In genomic region chr7:37267251-37267650, GRCh38 we compare ENCODE assay signal across 18 cellular contexts.
DNase-seq lines count a peak whose midpoint lies in the region; ATAC-seq, FAIRE-seq and TF ChIP-seq lines count a peak whose summit lies in the region.
"Had no signal": no experiment of that assay in that cellular context is flagged by ENCODE, and none has a peak within 500 bp of the region (broad histone marks: within the 10 kb centered on the region; RNA-seq: fewer than 3 reads in every experiment).

No MANE protein-coding gene starts in this region.

- no peaks in the 10 kb centered on the region for H3K9me3 ChIP-seq in CD4-positive, CD25-positive, alpha-beta regulatory T cell (ENCODE audit: control insufficient read depth in 2 of 2, low read length in 2 of 2)
- H3K9me3 ChIP-seq in CD4-positive, alpha-beta T cell (ENCODE audit: control insufficient read depth, low read length), result no peaks in the 10 kb centered on the region
- no peaks in the 10 kb centered on the region for H3K9me3 ChIP-seq in left lung
- H3K9me3 ChIP-seq in kidney (ENCODE audit: control insufficient read depth in 1 of 2, low read length in 2 of 2), result no peaks in the 10 kb centered on the region

- ATAC-seq in CD4-positive, CD25-positive, alpha-beta regulatory T cell (ENCODE audit: low read depth in 2 of 2), result no peak
- no peak for ATAC-seq in CD4-positive, alpha-beta T cell (ENCODE audit: poor library complexity)
- ATAC-seq in left lung, result no peak

- H3K4me3 Mint-ChIP-seq in CD4-positive, CD25-positive, alpha-beta regulatory T cell, result no peak overlapping the region
- no peak overlapping the region for H3K4me3 Mint-ChIP-seq in CD4-positive, alpha-beta T cell
- H3K4me3 Mint-ChIP-seq: CD4-positive, alpha-beta memory T cell had no signal

- no peaks in the 10 kb centered on the region for H3K27me3 Mint-ChIP-seq in CD4-positive, CD25-positive, alpha-beta regulatory T cell
- no peaks in the 10 kb centered on the region for H3K27me3 Mint-ChIP-seq in CD4-positive, alpha-beta T cell
- H3K27me3 Mint-ChIP-seq: CD4-positive, alpha-beta memory T cell had no signal

- peaks cover 5% of the 10 kb centered on the region for H3K4me1 ChIP-seq in CD4-positive, CD25-positive, alpha-beta regulatory T cell (ENCODE audit: control insufficient read depth, insufficient read depth, low read length, poor library complexity, severe bottlenecking)
- H3K4me1 ChIP-seq in left lung (peaks cover 0 to 13% of the 10 kb centered on the region in 2 donors), kidney (ENCODE audit: control insufficient read depth in 1 of 2, insufficient read depth in 1 of 2, low read depth in 1 of 2, low read length in 2 of 2) (no peaks in the 10 kb centered on the region)

- H3K36me3 ChIP-seq in CD4-positive, CD25-positive, alpha-beta regulatory T cell (ENCODE audit: control insufficient read depth, insufficient read depth, low read length), result peaks cover 16% of the 10 kb centered on the region
- H3K36me3 ChIP-seq in left lung, result peaks cover 0 to 3% of the 10 kb centered on the region in 2 donors
- H3K36me3 ChIP-seq in kidney (ENCODE audit: control insufficient read depth in 1 of 2, insufficient read depth in 2 of 2, low read length in 2 of 2), result no peaks in the 10 kb centered on the region

- intact Hi-C loops in CD4-positive, alpha-beta T cell (cut with DNase I, micrococcal nuclease), result no loop called here
- intact Hi-C loops in dorsolateral prefrontal cortex (cut with DNase I), result no loop called here
- intact Hi-C loops in left lung (cut with DNase I), result no loop called here
- intact Hi-C loops in kidney (cut with DNase I), result no loop called here

- no peak for DNase-seq in CD4-positive, CD25-positive, alpha-beta regulatory T cell
- no peak for DNase-seq in CD4-positive, alpha-beta T cell
- DNase-seq in dorsolateral prefrontal cortex, result no peak
- DNase-seq in substantia nigra (lab: John Stamatoyannopoulos, UW), result no peak
- DNase-seq in left lung, result no peak
- DNase-seq in GOT3 (lab: John Stamatoyannopoulos, UW), result no peak
- DNase-seq in kidney, result no peak
- DNase-seq: C1 segment of cervical spinal cord; Calu3; CD4-positive, alpha-beta memory T cell; COR-L47; DMS53; DMS79 treated with DMSO at 0.1 percent for 48 hours; GF-D8; H7; HCEC 1CT had no signal

- no peak for FAIRE-seq in kidney (lab: Jason Lieb, UNC)
- FAIRE-seq: GM12891, H1 had no signal

- TF ChIP-seq CTCF in CD4-positive, alpha-beta T cell (IDR thresholded peaks at IDR 0.05), result no peak
- TF ChIP-seq CTCF in dorsolateral prefrontal cortex (IDR thresholded peaks at IDR 0.05 in 54 of 56, conservative IDR thresholded peaks at IDR 0.05 in 2 of 56; ENCODE audit: low read depth in 1 of 56, partially characterized antibody in 56 of 56) (no peak), left lung (IDR thresholded peaks at IDR 0.05) (no peak), kidney (IDR thresholded peaks at IDR 0.05; ENCODE audit: borderline replicate concordance, extremely low read depth, insufficient read depth) (no peak)

- no peak overlapping the region for H3K27ac ChIP-seq in CD4-positive, CD25-positive, alpha-beta regulatory T cell (ENCODE audit: insufficient read depth, low read length, poor library complexity, severe bottlenecking)
- no peak overlapping the region for H3K27ac ChIP-seq in CD4-positive, alpha-beta T cell (ENCODE audit: low read depth, low read length)
- H3K27ac ChIP-seq in dorsolateral prefrontal cortex, result peak overlapping the region in 43 of 59 donors; percentile 0 to 100 (median 79)
- H3K27ac ChIP-seq in substantia nigra (ENCODE audit: low read depth, low read length, poor library complexity, severe bottlenecking), result peak overlapping the region; percentile 55
- H3K27ac ChIP-seq in left lung, result no peak overlapping the region
- H3K27ac ChIP-seq in kidney (ENCODE audit: low read depth in 2 of 2, low read length in 2 of 2), result no peak overlapping the region

- POLR2A ChIA-PET in CD4-positive, alpha-beta T cell (lab: Charles Lee), result no interaction called here

- peaks cover 23% of the 10 kb centered on the region for H3K36me3 Mint-ChIP-seq in CD4-positive, CD25-positive, alpha-beta regulatory T cell
- peaks cover 55% of the 10 kb centered on the region for H3K36me3 Mint-ChIP-seq in CD4-positive, alpha-beta T cell (ENCODE audit: low read depth)

- peak overlapping the region in 2 of 3 donors; percentile 34 to 61 for H3K27ac Mint-ChIP-seq in CD4-positive, CD25-positive, alpha-beta regulatory T cell
- peak overlapping the region; percentile 54 for H3K27ac Mint-ChIP-seq in CD4-positive, alpha-beta T cell

- CTCF ChIA-PET in CD4-positive, alpha-beta T cell (lab: Charles Lee), result interaction anchor here (1.0 to 1.1 kb wide), 2 partner anchors 24 to 182 kb away, joined by 3 read pairs; partner anchors contain the start of gene ELMO1

- H3K9me3 Mint-ChIP-seq in CD4-positive, CD25-positive, alpha-beta regulatory T cell, result no peaks in the 10 kb centered on the region
- H3K9me3 Mint-ChIP-seq in CD4-positive, alpha-beta T cell, result no peaks in the 10 kb centered on the region

- H3K27me3 ChIP-seq in CD4-positive, CD25-positive, alpha-beta regulatory T cell (ENCODE audit: control insufficient read depth, insufficient read depth, low read length), result no peaks in the 10 kb centered on the region
- no peaks in the 10 kb centered on the region for H3K27me3 ChIP-seq in CD4-positive, alpha-beta T cell (ENCODE audit: control insufficient read depth, insufficient read depth, low read length)
- no peaks in the 10 kb centered on the region for H3K27me3 ChIP-seq in dorsolateral prefrontal cortex
- H3K27me3 ChIP-seq in left lung, result no peaks in the 10 kb centered on the region

- H3K9ac ChIP-seq in kidney (ENCODE audit: low read length in 2 of 2), result no peak overlapping the region

- H3K4me3 ChIP-seq in CD4-positive, CD25-positive, alpha-beta regulatory T cell (ENCODE audit: low read depth, low read length), result no peak overlapping the region
- H3K4me3 ChIP-seq in dorsolateral prefrontal cortex (no peak overlapping the region), left lung (no peak overlapping the region), kidney (ENCODE audit: low read length in 2 of 2) (no peak overlapping the region)

- H3K4me1 Mint-ChIP-seq in CD4-positive, CD25-positive, alpha-beta regulatory T cell, result peaks cover 20 to 51% (median 29%) of the 10 kb centered on the region in 4 donors
- peaks cover 41% of the 10 kb centered on the region for H3K4me1 Mint-ChIP-seq in CD4-positive, alpha-beta T cell (ENCODE audit: low read depth)

Comparison
In these comparisons a context has a peak if more than half of its experiments do, and no peak if none do; other contexts are left out.
1. H3K27ac ChIP-seq: peak in dorsolateral prefrontal cortex (43 of 59) and substantia nigra (single experiment); none in CD4-positive, CD25-positive, alpha-beta regulatory T cell (single experiment), CD4-positive, alpha-beta T cell (single experiment), left lung (0 of 2) and kidney (0 of 2).